Comparison of ENCODE assay signal across 8 cellular contexts in the genomic region with DNA sequence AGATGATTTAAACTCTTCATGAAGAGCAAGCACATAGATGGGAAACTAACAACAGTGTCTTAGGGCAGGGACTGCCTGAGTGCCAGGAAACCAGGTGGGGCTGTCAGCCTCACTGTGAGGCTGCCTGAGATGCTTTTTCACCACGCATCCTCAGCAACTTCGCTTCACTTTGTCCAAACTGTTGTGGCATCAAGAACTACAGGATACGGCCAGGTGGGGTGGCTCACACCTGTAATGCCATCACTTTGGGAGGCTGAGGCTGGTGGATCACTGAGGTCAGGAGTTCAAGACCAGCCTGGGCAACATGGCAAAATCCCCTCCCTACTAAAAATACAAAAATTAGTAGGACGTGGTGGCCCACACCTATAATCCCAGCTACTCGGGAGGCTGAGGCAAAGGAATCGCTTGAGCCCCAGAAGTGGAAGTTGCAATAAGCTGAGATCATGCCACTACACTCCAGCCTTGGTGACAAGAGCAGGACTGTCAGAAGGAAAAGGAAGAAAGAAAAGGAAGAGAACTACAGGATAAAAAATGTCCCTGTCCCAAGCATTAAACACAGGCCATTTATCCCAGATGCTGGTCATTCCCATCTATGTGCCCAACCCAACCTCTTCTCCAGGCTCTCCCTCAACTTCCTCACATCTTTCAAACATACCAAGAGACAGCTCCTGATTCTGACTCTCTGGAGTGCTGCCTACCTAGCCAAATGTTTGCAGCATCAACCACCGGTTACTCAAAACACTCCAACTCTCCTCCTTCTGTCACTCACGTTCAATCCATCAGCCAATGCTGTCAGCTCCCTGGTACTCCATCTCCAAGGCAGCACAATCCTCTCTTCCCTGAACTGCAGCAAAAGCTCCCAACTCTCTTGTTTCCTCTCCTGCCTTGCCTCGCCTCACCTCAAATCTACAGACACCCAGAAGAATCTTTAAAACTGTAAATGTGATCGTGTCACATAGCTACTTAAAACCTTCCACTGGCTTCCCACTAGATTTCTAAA. TPM values are rescaled to one million over a fixed set of nuclear protein-coding genes. Genes with fewer than 3 reads are reported as not detected.
A peak's percentile ranks its signal among the peaks of the same experiment; 100 is the strongest.
DNase-seq lines count a peak whose midpoint lies in the region; ATAC-seq, FAIRE-seq and TF ChIP-seq lines count a peak whose summit lies in the region.

No MANE protein-coding gene starts in this region.

- H3K36me3 ChIP-seq in HUES6 (ENCODE audit: control insufficient read depth, insufficient read depth, low read length) (peaks cover 49% of the 10 kb centered on the region), K562 (ENCODE audit: control insufficient read depth, insufficient read depth, low read length) (peaks cover 53% of the 10 kb centered on the region)

- FAIRE-seq in K562 (lab: Jason Lieb, UNC) (peak; percentile 42), urothelium cell line (lab: Jason Lieb, UNC) (no peak)

- H3K27ac ChIP-seq in HUES6 (ENCODE audit: low read depth, low read length) (no peak overlapping the region), K562 (ENCODE audit: extremely low read depth, low read depth, low read length) (no peak overlapping the region; the same call in 2 of the 3 replicates)

- peak overlapping the region; percentile 32 for H3K27ac Mint-ChIP-seq in mesothelial cell of epicardium

- H3K9me3 ChIP-seq in HUES6 (ENCODE audit: control insufficient read depth, insufficient read depth, low read depth, low read length), result no peaks in the 10 kb centered on the region
- no peaks in the 10 kb centered on the region for H3K9me3 ChIP-seq in K562 (replicated peaks; ENCODE audit: control insufficient read depth, insufficient read depth, low read depth, low read length)

- CTCF ChIA-PET in AG04449 (lab: Yijun Ruan, JAX), result interaction anchor here (0.9 to 2.2 kb wide), 6 partner anchors 17 to 140 kb away, joined by 3 to 13 read pairs (median 4); a partner anchor contains a TSS
- CTCF ChIA-PET in K562 (lab: Yijun Ruan, JAX; ENCODE audit: low intra/inter-chr PET ratio), result interaction anchor here (0.6 kb wide), 1 partner anchor 282 kb away, joined by 3 read pairs; no protein-coding TSS in a partner anchor

- H2AFZ ChIP-seq in K562 (ENCODE audit: low read depth, low read length), result no peak overlapping the region

- TF ChIP-seq EP300 in K562 (IDR thresholded peaks at IDR 0.05; ENCODE audit: low read length), result no peak

- H3K9ac ChIP-seq in HUES6 (ENCODE audit: low read length), result peak overlapping the region; percentile 98
- H3K9ac ChIP-seq in K562 (ENCODE audit: insufficient read depth in 1 of 2, low read depth in 2 of 2, low read length in 2 of 2), result peak overlapping the region; percentile 90 to 99; a peak in 3 of 4 replicates

- H3K27me3 Mint-ChIP-seq in mesothelial cell of epicardium (ENCODE audit: low read depth), result no peaks in the 10 kb centered on the region

- TF ChIP-seq POLR2A in K562 (conservative IDR thresholded peaks at IDR 0.05), result no peak

- 27% methylated on average over 10 of the region's 10 CpGs for WGBS in K562 (ENCODE audit: insufficient coverage, low coverage, missing lambda C conversion rate)

- in situ Hi-C loops in K562 (cut with MboI), result no loop called here

- H4K20me1 ChIP-seq in K562 (replicated peaks; ENCODE audit: control insufficient read depth, insufficient read depth, low read length), result peaks cover 13% of the 10 kb centered on the region

- H3K9me3 Mint-ChIP-seq in mesothelial cell of epicardium, result no peaks in the 10 kb centered on the region

- POLR2A ChIA-PET in AG04449 (lab: Yijun Ruan, JAX) (interaction anchor here (0.6 to 2.1 kb wide), 9 partner anchors 12 to 194 kb away, joined by 3 to 10 read pairs (median 4); a partner anchor contains a TSS), K562 (lab: Yijun Ruan, JAX) (interaction anchor here (0.6 to 5.6 kb wide), 22 partner anchors 9 to 874 kb away, joined by 3 to 38 read pairs (median 4); a partner anchor contains a TSS)

- H3K4me1 ChIP-seq in HUES6 (ENCODE audit: control insufficient read depth, insufficient read depth, low read length), result peaks cover 14% of the 10 kb centered on the region
- H3K4me1 ChIP-seq in K562 (replicated peaks in 1 of 2; ENCODE audit: control insufficient read depth in 2 of 2, insufficient read depth in 2 of 2, low read length in 2 of 2), result peaks cover 12 to 13% of the 10 kb centered on the region in 2 experiments; a peak in 4 of 5 replicates

- H3K27me3 ChIP-seq in HUES6 (ENCODE audit: control insufficient read depth, insufficient read depth, low read length) (no peaks in the 10 kb centered on the region), K562 (ENCODE audit: control insufficient read depth in 2 of 2, insufficient read depth in 2 of 2, low read length in 2 of 2) (no peaks in the 10 kb centered on the region)

- no peak for ATAC-seq in K562

- no peak for DNase-seq in AG04449 (ENCODE audit: low read depth, low spot score)
- no peak for DNase-seq in K562 (ENCODE audit: extremely low read depth in 1 of 4, low spot score in 3 of 4)
- no peak for DNase-seq in mesothelial cell of epicardium (ENCODE audit: low spot score in 2 of 2, unreplicated experiment in 2 of 2)
- DNase-seq in COLO668 (lab: John Stamatoyannopoulos, UW; ENCODE audit: unreplicated experiment), result no peak
- DNase-seq in stimulated activated CD4-positive, alpha-beta T cell treated with anti-CD3 and anti-CD28 coated beads, Interleukin-12 subunit alpha, Interleukin-12 subunit beta, amount 100 ng/mL, for 4 hours, result no peak
- DNase-seq in NCI-H774 (lab: John Stamatoyannopoulos, UW), result no peak
- DNase-seq in urothelium cell line (ENCODE audit: low spot score), result no peak

- BruUV-seq in K562 (replicated peaks; lab: Mats Ljungman, UMichigan), result TSS peak; percentile 55

- H3K4me3 ChIP-seq in AG04449 (ENCODE audit: low read depth, low read length), result peak overlapping the region; percentile 97
- peak overlapping the region; percentile 95 for H3K4me3 ChIP-seq in HUES6 (ENCODE audit: low read depth, low read length)
- peak overlapping the region; percentile 95 for H3K4me3 ChIP-seq in K562

- H3K4me2 ChIP-seq in K562 (ENCODE audit: insufficient read depth, low read length), result peak overlapping the region; percentile 83

- H3K4me1 Mint-ChIP-seq in mesothelial cell of epicardium, result peaks cover 24% of the 10 kb centered on the region

- H3K4me3 Mint-ChIP-seq in mesothelial cell of epicardium, result peak overlapping the region; percentile 95

- peaks cover 55% of the 10 kb centered on the region for H3K79me2 ChIP-seq in K562 (ENCODE audit: control insufficient read depth, insufficient read depth, low read length)

- TF ChIP-seq CTCF in AG04449 (IDR thresholded peaks at IDR 0.05; ENCODE audit: insufficient read depth, low read length, missing control alignments) (no peak), K562 (IDR thresholded peaks at IDR 0.05 in 2 of 3, conservative IDR thresholded peaks at IDR 0.05 in 1 of 3; ENCODE audit: insufficient read depth in 2 of 3, low read depth in 1 of 3, low read length in 3 of 3) (no peak), mesothelial cell of epicardium (IDR thresholded peaks at IDR 0.05; ENCODE audit: unreplicated experiment) (no peak)

- peaks cover 13% of the 10 kb centered on the region for H3K36me3 Mint-ChIP-seq in mesothelial cell of epicardium

- intact Hi-C loops in K562 (cut with micrococcal nuclease), result no loop called here

- TF ChIP-seq RAD21 in K562 (CRISPR knock-in tag; conservative IDR thresholded peaks at IDR 0.05 in 1 of 2, IDR thresholded peaks at IDR 0.05 in 1 of 2), result no peak

- no peaks in the 10 kb centered on the region for H3K9me1 ChIP-seq in K562 (ENCODE audit: control insufficient read depth, insufficient read depth, low read length)

RNA-seq across cellular contexts. Expression of a gene that starts 1.6 kb away (rescaled TPM):
- total RNA-seq in K562 (2011; cell fraction: chromatin; rRNA removed; ENCODE audit: low replicate concordance), result 97.7 and 109 TPM in 2 replicates
- 60.3 and 71.7 TPM in 2 replicates for total RNA-seq in K562 (2011; cell fraction: nucleolus; rRNA removed)
- total RNA-seq in K562 (2011; cell fraction: nucleoplasm; rRNA removed), result 81.0 and 81.6 TPM in 2 replicates
- total RNA-seq in K562 (2014; rRNA removed) (121 and 124 TPM in 2 replicates), K562 (2014; rRNA removed; fragmentation: Illumina TruSeq; extraction: Trizol) (147 and 157 TPM in 2 replicates), K562 (2015; rRNA removed; fragmentation: Illumina TruSeq; extraction: Trizol) (126 and 130 TPM in 2 replicates), K562 (2021) (133 and 139 TPM in 2 replicates), mesothelial cell of epicardium (73.3 to 82.1 TPM (median 77.2 TPM) in 3 replicates)
- polyA plus RNA-seq in K562 (2011; rRNA removed) (128 and 171 TPM in 2 replicates), K562 (2014; fragmentation: Illumina TruSeq; extraction: Trizol) (127 and 131 TPM in 2 replicates), K562 (2014; fragmentation: Nextera tagmentation; extraction: Ambion mirVana) (10 to 100 TPM; 62.7 to 67.0 TPM), K562 (2014; rRNA removed) (103 and 134 TPM in 2 replicates)
- polyA plus RNA-seq in K562 (2011; cell fraction: cytosol; rRNA removed), result 101 and 105 TPM in 2 replicates
- polyA plus RNA-seq in K562 (2011; cell fraction: nucleus; rRNA removed), result 68.0 and 84.5 TPM in 2 replicates
- polyA plus RNA-seq in K562 (2012), result 86.7 and 168 TPM in 2 replicates
- polyA minus RNA-seq in K562 (2011; rRNA and poly(A)+ RNA removed), result 114 and 154 TPM in 2 replicates
- 63.1 and 74.0 TPM in 2 replicates for polyA minus RNA-seq in K562 (2011; cell fraction: cytosol; rRNA and poly(A)+ RNA removed)
- 27.3 and 35.1 TPM in 2 replicates for polyA minus RNA-seq in K562 (2011; cell fraction: nucleus; rRNA and poly(A)+ RNA removed)

RNA-seq across cellular contexts. Expression of a gene that starts 24.5 kb away (rescaled TPM):
- not detected in 2 replicates for total RNA-seq in K562 (2011; cell fraction: chromatin; rRNA removed; ENCODE audit: low replicate concordance)
- not detected in 2 replicates for total RNA-seq in K562 (2011; cell fraction: nucleolus; rRNA removed)
- not detected in 2 replicates for total RNA-seq in K562 (2011; cell fraction: nucleoplasm; rRNA removed)
- total RNA-seq in K562 (2014; rRNA removed) (not detected in 2 replicates), K562 (2014; rRNA removed; fragmentation: Illumina TruSeq; extraction: Trizol) (not detected in 2 replicates), K562 (2015; rRNA removed; fragmentation: Illumina TruSeq; extraction: Trizol) (not detected in 2 replicates), K562 (2021) (not detected in 2 replicates), mesothelial cell of epicardium (5.4 to 6.9 TPM (median 6.8 TPM) in 3 replicates)
- polyA plus RNA-seq in K562 (2011; rRNA removed) (not detected in 2 replicates), K562 (2014; fragmentation: Illumina TruSeq; extraction: Trizol) (not detected in 2 replicates), K562 (2014; fragmentation: Nextera tagmentation; extraction: Ambion mirVana) (not detected), K562 (2014; rRNA removed) (not detected in 2 replicates)
- polyA plus RNA-seq in K562 (2011; cell fraction: cytosol; rRNA removed), result not detected in 2 replicates
- not detected in 2 replicates for polyA plus RNA-seq in K562 (2011; cell fraction: nucleus; rRNA removed)
- 0.05 and 0.24 TPM in 2 replicates for polyA plus RNA-seq in K562 (2012)
- polyA minus RNA-seq in K562 (2011; rRNA and poly(A)+ RNA removed), result not detected in 2 replicates
- 3.2 TPM in 1 of 2 replicates, not detected in the other for polyA minus RNA-seq in K562 (2011; cell fraction: cytosol; rRNA and poly(A)+ RNA removed)
- not detected in 2 replicates for polyA minus RNA-seq in K562 (2011; cell fraction: nucleus; rRNA and poly(A)+ RNA removed)

RNA-seq across cellular contexts. Expression of a gene that starts 44.0 kb away (rescaled TPM):
- total RNA-seq in K562 (2011; cell fraction: chromatin; rRNA removed; ENCODE audit: low replicate concordance), result 7.6 and 18.3 TPM in 2 replicates
- total RNA-seq in K562 (2011; cell fraction: nucleolus; rRNA removed), result 11.8 and 20.2 TPM in 2 replicates
- 9.5 and 13.4 TPM in 2 replicates for total RNA-seq in K562 (2011; cell fraction: nucleoplasm; rRNA removed)
- total RNA-seq in K562 (2014; rRNA removed) (6.1 and 6.4 TPM in 2 replicates), K562 (2014; rRNA removed; fragmentation: Illumina TruSeq; extraction: Trizol) (1.1 and 1.2 TPM in 2 replicates), K562 (2015; rRNA removed; fragmentation: Illumina TruSeq; extraction: Trizol) (1.0 and 1.5 TPM in 2 replicates), K562 (2021) (3.8 and 4.0 TPM in 2 replicates), mesothelial cell of epicardium (55.1 to 59.7 TPM (median 55.9 TPM) in 3 replicates)
- polyA plus RNA-seq in K562 (2011; rRNA removed) (1.7 and 2.6 TPM in 2 replicates), K562 (2014; fragmentation: Illumina TruSeq; extraction: Trizol) (1.9 TPM in 2 replicates), K562 (2014; fragmentation: Nextera tagmentation; extraction: Ambion mirVana) (under 1 TPM; 0.15 to 0.87 TPM), K562 (2014; rRNA removed) (5.8 and 6.0 TPM in 2 replicates)
- 2.3 and 5.6 TPM in 2 replicates for polyA plus RNA-seq in K562 (2011; cell fraction: cytosol; rRNA removed)
- 14.5 and 29.7 TPM in 2 replicates for polyA plus RNA-seq in K562 (2011; cell fraction: nucleus; rRNA removed)
- polyA plus RNA-seq in K562 (2012), result 2.5 and 7.0 TPM in 2 replicates
- polyA minus RNA-seq in K562 (2011; rRNA and poly(A)+ RNA removed), result 0.57 and 0.63 TPM in 2 replicates
- polyA minus RNA-seq in K562 (2011; cell fraction: cytosol; rRNA and poly(A)+ RNA removed), result 1.3 and 1.6 TPM in 2 replicates
- polyA minus RNA-seq in K562 (2011; cell fraction: nucleus; rRNA and poly(A)+ RNA removed), result 6.2 and 6.9 TPM in 2 replicates
